15 cellular contexts compared by ENCODE assay signal in the genomic region with DNA sequence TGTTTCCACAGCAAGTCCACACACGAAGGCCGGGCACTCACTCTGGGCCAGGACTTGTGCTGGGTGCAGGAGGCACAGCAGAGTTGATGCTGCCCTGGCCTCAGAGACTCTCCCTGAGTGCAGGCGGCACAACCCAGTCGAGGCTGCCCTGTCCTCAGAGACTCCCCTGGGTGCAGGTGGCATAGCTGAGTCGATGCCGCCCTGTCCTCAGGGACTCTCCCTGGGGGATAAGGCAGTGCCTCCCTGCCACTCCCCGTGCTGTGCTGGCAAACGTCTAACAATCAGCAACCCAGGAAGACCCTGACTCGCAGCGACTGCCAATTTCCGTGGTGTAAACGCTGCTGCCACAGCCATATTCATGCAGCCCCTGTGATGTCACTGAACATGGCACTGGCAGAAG.
"Had no signal": no experiment of that assay in that cellular context is flagged by ENCODE, and none has a peak within 500 bp of the region (broad histone marks: within the 10 kb centered on the region; RNA-seq: fewer than 3 reads in every experiment).

No MANE protein-coding gene starts in this region.

- H3K9me3 ChIP-seq: esophagus squamous epithelium, gastroesophageal sphincter, stomach, thoracic aorta, transverse colon had no signal

- FAIRE-seq: colon, small intestine had no signal

- H3K36me3 ChIP-seq: esophagus squamous epithelium, gastroesophageal sphincter, stomach, thoracic aorta, transverse colon had no signal

- H3K27ac ChIP-seq: stomach, thoracic aorta had no signal

- ATAC-seq: gastroesophageal sphincter; left colon; naive thymus-derived CD4-positive, alpha-beta T cell had no signal

- DNase-seq: dermis blood vessel endothelial cell; esophagus squamous epithelium; foreskin fibroblast; glutamatergic neuron; left colon; mammary epithelial cell; naive thymus-derived CD4-positive, alpha-beta T cell; nephron progenitor cell; small intestine; stimulated activated CD4-positive, alpha-beta T cell treated with anti-CD3 and anti-CD28 coated beads, Interleukin-2, amount 100 ng/mL, for 48 hours; stomach; transverse colon had no signal

- H3K4me3 ChIP-seq: esophagus squamous epithelium, stomach, transverse colon had no signal

- H3K4me1 ChIP-seq: transverse colon had no signal

- H3K27me3 ChIP-seq: transverse colon had no signal
